In the genomic region with DNA sequence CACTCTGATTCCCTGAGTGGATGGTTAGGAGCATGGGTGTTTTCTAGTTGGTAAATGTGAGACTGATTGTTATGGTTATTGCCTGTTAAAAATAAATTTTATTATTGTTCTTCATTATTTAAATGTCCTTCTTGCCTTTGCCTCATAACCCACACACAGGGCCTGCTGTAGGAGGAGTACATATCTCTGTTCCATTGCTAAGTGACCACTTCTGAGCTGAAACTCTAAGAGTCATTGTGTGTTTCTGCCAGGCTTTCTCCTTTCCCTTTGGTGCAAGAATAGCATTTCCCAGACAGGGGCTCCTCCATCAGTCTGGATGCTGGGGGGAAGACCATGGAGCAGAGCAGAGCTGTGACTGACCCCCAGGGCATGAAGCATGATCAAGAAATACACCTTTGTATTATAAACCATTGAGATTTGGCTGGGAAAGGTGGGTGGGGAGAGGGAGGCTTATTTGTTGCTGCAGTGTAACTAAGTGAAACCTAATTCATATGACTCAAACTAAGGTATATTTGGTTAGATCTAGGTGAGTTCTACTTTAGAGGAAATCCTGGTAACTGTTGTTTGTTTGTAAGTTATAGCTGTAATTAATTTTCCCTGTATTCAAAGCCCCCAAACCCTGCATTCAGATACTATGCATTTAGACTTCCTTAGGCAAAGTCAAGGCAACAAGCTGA, we compare ENCODE assay signal across 17 cellular contexts.
DNase-seq lines count a peak whose midpoint lies in the region; ATAC-seq and TF ChIP-seq lines count a peak whose summit lies in the region.
"Had no signal": no experiment of that assay in that cellular context is flagged by ENCODE, and none has a peak within 500 bp of the region (broad histone marks: within the 10 kb centered on the region; RNA-seq: fewer than 3 reads in every experiment).

No MANE protein-coding gene starts in this region.

- no peaks in the 10 kb centered on the region for H3K36me3 Mint-ChIP-seq in activated naive CD4-positive, alpha-beta T cell treated with anti-CD3 and anti-CD28 coated beads, Interleukin-2, amount 50 U/mL, for 72 hours
- no peaks in the 10 kb centered on the region for H3K36me3 Mint-ChIP-seq in activated naive CD4-positive, alpha-beta T cell treated with anti-CD3 and anti-CD28 coated beads for 36 hours (ENCODE audit: low read depth)
- no peaks in the 10 kb centered on the region for H3K36me3 Mint-ChIP-seq in activated naive CD8-positive, alpha-beta T cell treated with anti-CD3 and anti-CD28 coated beads for 36 hours
- no peaks in the 10 kb centered on the region for H3K36me3 Mint-ChIP-seq in stimulated activated effector memory CD8-positive, alpha-beta T cell treated with anti-CD3 and anti-CD28 coated beads, Interleukin-12 subunit alpha, Interleukin-12 subunit beta, amount 100 ng/mL, for 72 hours
- H3K36me3 Mint-ChIP-seq: CD8-positive, alpha-beta T cell had no signal

- no peak overlapping the region for H3K4me3 ChIP-seq in Loucy (ENCODE audit: low read length, poor library complexity, severe bottlenecking)
- H3K4me3 ChIP-seq in thyroid gland (replicated peaks in 1 of 3) = no peak overlapping the region
- H3K4me3 ChIP-seq in upper lobe of left lung = no peak overlapping the region

- no peak overlapping the region for H3K4me3 Mint-ChIP-seq in activated naive CD4-positive, alpha-beta T cell treated with anti-CD3 and anti-CD28 coated beads for 36 hours
- H3K4me3 Mint-ChIP-seq in activated naive CD8-positive, alpha-beta T cell treated with anti-CD3 and anti-CD28 coated beads for 36 hours = no peak overlapping the region
- no peak overlapping the region for H3K4me3 Mint-ChIP-seq in stimulated activated effector memory CD8-positive, alpha-beta T cell treated with anti-CD3 and anti-CD28 coated beads, Interleukin-12 subunit alpha, Interleukin-12 subunit beta, amount 100 ng/mL, for 72 hours
- H3K4me3 Mint-ChIP-seq: CD8-positive, alpha-beta T cell had no signal

- peak overlapping the region; percentile 19 for H3K4me2 ChIP-seq in Loucy (ENCODE audit: low read depth, low read length, poor library complexity, severe bottlenecking)

- H3K4me1 Mint-ChIP-seq in activated naive CD4-positive, alpha-beta T cell treated with anti-CD3 and anti-CD28 coated beads for 36 hours (ENCODE audit: low read depth) = peaks cover 31% of the 10 kb centered on the region
- peaks cover 41% of the 10 kb centered on the region for H3K4me1 Mint-ChIP-seq in activated naive CD8-positive, alpha-beta T cell treated with anti-CD3 and anti-CD28 coated beads for 36 hours
- peaks cover 15% of the 10 kb centered on the region for H3K4me1 Mint-ChIP-seq in stimulated activated effector memory CD8-positive, alpha-beta T cell treated with anti-CD3 and anti-CD28 coated beads, Interleukin-12 subunit alpha, Interleukin-12 subunit beta, amount 100 ng/mL, for 72 hours

- TF ChIP-seq CTCF in Loucy (conservative IDR thresholded peaks at IDR 0.05; ENCODE audit: low read length) = no peak
- TF ChIP-seq CTCF in thyroid gland (IDR thresholded peaks at IDR 0.05) = no peak
- no peak for TF ChIP-seq CTCF in upper lobe of left lung (IDR thresholded peaks at IDR 0.05)

- H3K27ac ChIP-seq in thyroid gland = no peak overlapping the region
- no peak overlapping the region for H3K27ac ChIP-seq in upper lobe of left lung
- no peak overlapping the region for H3K27ac ChIP-seq in substantia nigra (ENCODE audit: low read depth, low read length, poor library complexity, severe bottlenecking)

- peaks cover 21% of the 10 kb centered on the region for H3K4me1 ChIP-seq in Loucy (ENCODE audit: insufficient read depth, low read length, poor library complexity, severe bottlenecking)
- H3K4me1 ChIP-seq in thyroid gland = no peaks in the 10 kb centered on the region
- H3K4me1 ChIP-seq in upper lobe of left lung = peaks cover 0 to 4% (median 0%) of the 10 kb centered on the region in 4 donors

- H4K20me1 ChIP-seq in Loucy (ENCODE audit: insufficient read depth, low read length, poor library complexity, severe bottlenecking) = no peaks in the 10 kb centered on the region

- no peaks in the 10 kb centered on the region for H3K9me2 ChIP-seq in Loucy (replicated peaks; ENCODE audit: low read depth, low read length)

- H3K9ac ChIP-seq in Loucy (ENCODE audit: low read depth, low read length, poor library complexity, severe bottlenecking) = no peak overlapping the region

- CTCF ChIA-PET in activated naive CD4-positive, alpha-beta T cell treated with anti-CD3 and anti-CD28 coated beads for 36 hours (lab: Charles Lee) = interaction anchor here (1.4 kb wide), 1 partner anchor 731 kb away, joined by 5 read pairs; no protein-coding TSS in a partner anchor

- TF ChIP-seq POLR2A in thyroid gland (IDR thresholded peaks at IDR 0.05) (no peak), upper lobe of left lung (IDR thresholded peaks at IDR 0.05) (no peak)

- no peaks in the 10 kb centered on the region for H3K9me3 Mint-ChIP-seq in activated naive CD4-positive, alpha-beta T cell treated with anti-CD3 and anti-CD28 coated beads, Interleukin-2, amount 50 U/mL, for 72 hours
- no peaks in the 10 kb centered on the region for H3K9me3 Mint-ChIP-seq in activated naive CD4-positive, alpha-beta T cell treated with anti-CD3 and anti-CD28 coated beads for 36 hours
- H3K9me3 Mint-ChIP-seq in activated naive CD8-positive, alpha-beta T cell treated with anti-CD3 and anti-CD28 coated beads for 36 hours = no peaks in the 10 kb centered on the region
- no peaks in the 10 kb centered on the region for H3K9me3 Mint-ChIP-seq in stimulated activated effector memory CD8-positive, alpha-beta T cell treated with anti-CD3 and anti-CD28 coated beads, Interleukin-12 subunit alpha, Interleukin-12 subunit beta, amount 100 ng/mL, for 72 hours
- H3K9me3 Mint-ChIP-seq: CD8-positive, alpha-beta T cell had no signal

- H3K36me3 ChIP-seq in Loucy (ENCODE audit: insufficient read depth, low read length) (no peaks in the 10 kb centered on the region), thyroid gland (no peaks in the 10 kb centered on the region), upper lobe of left lung (no peaks in the 10 kb centered on the region)

- intact Hi-C loops in activated naive CD4-positive, alpha-beta T cell treated with anti-CD3 and anti-CD28 coated beads for 36 hours (cut with micrococcal nuclease) = no loop called here
- intact Hi-C loops in thyroid gland (cut with DNase I) = no loop called here

- peak in 1 of 2 donors; percentile 25 for DNase-seq in activated naive CD4-positive, alpha-beta T cell treated with anti-CD3 and anti-CD28 coated beads, Interleukin-2, amount 50 U/mL, for 72 hours (ENCODE audit: low spot score in 2 of 2)
- no peak for DNase-seq in activated naive CD4-positive, alpha-beta T cell treated with anti-CD3 and anti-CD28 coated beads for 36 hours
- DNase-seq in activated naive CD8-positive, alpha-beta T cell treated with anti-CD3 and anti-CD28 coated beads for 36 hours = no peak
- DNase-seq in stimulated activated effector memory CD8-positive, alpha-beta T cell treated with anti-CD3 and anti-CD28 coated beads, Interleukin-12 subunit alpha, Interleukin-12 subunit beta, amount 100 ng/mL, for 72 hours (ENCODE audit: low spot score in 2 of 2) = no peak
- DNase-seq in thyroid gland (no peak), upper lobe of left lung (no peak), substantia nigra (lab: John Stamatoyannopoulos, UW) (no peak)
- DNase-seq: ACHN; CD8-positive, alpha-beta T cell; GF-D8; H7; Karpas-422; NCI-H1105 treated with DMSO at 0.1 percent for 48 hours; NCI-H1930; NCI-H2227 treated with DMSO at 0.1 percent for 48 hours; NCI-H526 treated with DMSO at 0.1 percent for 48 hours had no signal

- H2AFZ ChIP-seq in Loucy (ENCODE audit: low read length) = no peak overlapping the region

- H3F3A ChIP-seq in Loucy (ENCODE audit: low read depth) = no peaks in the 10 kb centered on the region

- no peaks in the 10 kb centered on the region for H3K9me3 ChIP-seq in Loucy (ENCODE audit: insufficient read depth, low read depth, low read length)
- no peaks in the 10 kb centered on the region for H3K9me3 ChIP-seq in thyroid gland
- H3K9me3 ChIP-seq in upper lobe of left lung = no peaks in the 10 kb centered on the region

- no peaks in the 10 kb centered on the region for H3K27me3 Mint-ChIP-seq in activated naive CD4-positive, alpha-beta T cell treated with anti-CD3 and anti-CD28 coated beads for 36 hours (ENCODE audit: low read depth)
- no peaks in the 10 kb centered on the region for H3K27me3 Mint-ChIP-seq in activated naive CD8-positive, alpha-beta T cell treated with anti-CD3 and anti-CD28 coated beads for 36 hours

- H3K79me2 ChIP-seq in Loucy (ENCODE audit: insufficient read depth, low read length) = no peaks in the 10 kb centered on the region

- no peak for TF ChIP-seq EP300 in upper lobe of left lung (IDR thresholded peaks at IDR 0.05)

- H3K27me3 ChIP-seq in Loucy (ENCODE audit: insufficient read depth, low read length, poor library complexity, severe bottlenecking) (no peaks in the 10 kb centered on the region), thyroid gland (no peaks in the 10 kb centered on the region), upper lobe of left lung (no peaks in the 10 kb centered on the region)

- ATAC-seq in activated naive CD4-positive, alpha-beta T cell treated with anti-CD3 and anti-CD28 coated beads, Interleukin-2, amount 50 U/mL, for 72 hours = peak; percentile 67 to 82
- peak; percentile 55 for ATAC-seq in stimulated activated effector memory CD8-positive, alpha-beta T cell treated with anti-CD3 and anti-CD28 coated beads, Interleukin-12 subunit alpha, Interleukin-12 subunit beta, amount 100 ng/mL, for 72 hours
- ATAC-seq in upper lobe of left lung (ENCODE audit: low FRiP score in 2 of 2) = no peak
- ATAC-seq: CD8-positive, alpha-beta T cell had no signal

- peak overlapping the region; percentile 25 to 64 for H3K27ac Mint-ChIP-seq in activated naive CD4-positive, alpha-beta T cell treated with anti-CD3 and anti-CD28 coated beads, Interleukin-2, amount 50 U/mL, for 72 hours
- H3K27ac Mint-ChIP-seq in activated naive CD4-positive, alpha-beta T cell treated with anti-CD3 and anti-CD28 coated beads for 36 hours = no peak overlapping the region
- H3K27ac Mint-ChIP-seq in activated naive CD8-positive, alpha-beta T cell treated with anti-CD3 and anti-CD28 coated beads for 36 hours = peak overlapping the region; percentile 61
- no peak overlapping the region for H3K27ac Mint-ChIP-seq in stimulated activated effector memory CD8-positive, alpha-beta T cell treated with anti-CD3 and anti-CD28 coated beads, Interleukin-12 subunit alpha, Interleukin-12 subunit beta, amount 100 ng/mL, for 72 hours
- H3K27ac Mint-ChIP-seq: CD8-positive, alpha-beta T cell had no signal

Comparison
In these comparisons a context has a peak if more than half of its experiments do, and no peak if none do; other contexts are left out.
1. H3K27ac Mint-ChIP-seq: peak in activated naive CD4-positive, alpha-beta T cell treated with anti-CD3 and anti-CD28 coated beads, Interleukin-2, amount 50 U/mL, for 72 hours (2 of 2) and activated naive CD8-positive, alpha-beta T cell treated with anti-CD3 and anti-CD28 coated beads for 36 hours (single experiment); none in activated naive CD4-positive, alpha-beta T cell treated with anti-CD3 and anti-CD28 coated beads for 36 hours (single experiment) and stimulated activated effector memory CD8-positive, alpha-beta T cell treated with anti-CD3 and anti-CD28 coated beads, Interleukin-12 subunit alpha, Interleukin-12 subunit beta, amount 100 ng/mL, for 72 hours (single experiment).
2. ATAC-seq: peak in activated naive CD4-positive, alpha-beta T cell treated with anti-CD3 and anti-CD28 coated beads, Interleukin-2, amount 50 U/mL, for 72 hours (2 of 2) and stimulated activated effector memory CD8-positive, alpha-beta T cell treated with anti-CD3 and anti-CD28 coated beads, Interleukin-12 subunit alpha, Interleukin-12 subunit beta, amount 100 ng/mL, for 72 hours (single experiment); none in upper lobe of left lung (0 of 2).